20 cellular contexts compared by ENCODE assay signal in the genomic region with DNA sequence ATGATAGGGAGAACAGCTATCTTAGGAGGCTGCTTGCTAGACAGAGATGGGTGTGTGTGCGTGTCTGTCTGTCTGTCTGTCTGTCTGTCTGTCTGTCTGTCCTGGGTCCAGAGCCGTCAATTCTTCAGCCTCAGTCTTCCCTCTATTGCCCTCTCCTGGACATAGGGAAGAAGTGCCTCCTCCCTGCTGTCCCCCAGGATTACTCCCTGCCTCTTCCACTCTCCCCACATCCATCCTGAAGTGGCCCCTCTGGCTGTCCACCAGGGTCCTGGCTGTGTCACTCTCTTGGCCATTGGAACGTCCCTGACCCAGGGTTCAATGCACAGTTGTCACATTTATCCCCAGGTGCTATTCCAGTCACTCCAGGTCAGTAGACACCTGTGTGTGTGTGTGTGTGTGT. TPM values are rescaled to one million over a fixed set of nuclear protein-coding genes. Genes with fewer than 3 reads are reported as not detected.
"Had no signal": no experiment of that assay in that cellular context is flagged by ENCODE, and none has a peak within 500 bp of the region (broad histone marks: within the 10 kb centered on the region; RNA-seq: fewer than 3 reads in every experiment).

No MANE protein-coding gene starts in this region.

- ATAC-seq: stimulated activated naive CD8-positive, alpha-beta T cell treated with anti-CD3 and anti-CD28 coated beads, Interleukin-15, Interleukin-2, amounts not matched to agents 100 U/mL and 50 U/mL, for 24 hours had no signal

- H3K27me3 ChIP-seq: right atrium auricular region had no signal

- H3K36me3 ChIP-seq: prostate gland, right atrium auricular region, tibial artery, WERI-Rb-1 had no signal

- H3K27ac ChIP-seq: prostate gland, right atrium auricular region, tibial artery, WERI-Rb-1 had no signal

- H3K9me3 ChIP-seq: prostate gland had no signal

- FAIRE-seq: colon, endometrium, frontal cortex, keratinocyte had no signal

- H3K4me3 ChIP-seq: prostate gland, right atrium auricular region, tibial artery had no signal

- H3K4me1 ChIP-seq: prostate gland, right atrium auricular region, tibial artery had no signal

- DNase-seq: activated CD4-positive, alpha-beta memory T cell treated with anti-CD3 and anti-CD28 coated beads for 36 hours; activated naive CD8-positive, alpha-beta T cell treated with anti-CD3 and anti-CD28 coated beads, Interleukin-2, amount 10 ng/mL, durations not matched to agents 7 days and 5 days; naive B cell; stimulated activated naive CD8-positive, alpha-beta T cell treated with anti-CD3 and anti-CD28 coated beads, Interleukin-15, Interleukin-2, amounts not matched to agents 100 U/mL and 50 U/mL, for 24 hours; tibial artery had no signal

RNA-seq across cellular contexts. Expression of a gene that starts 10.2 kb away (rescaled TPM):
- total RNA-seq: lung microvascular endothelial cell, neural crest cell, osteoblast had no signal

RNA-seq across cellular contexts. Expression of a gene that starts 27.9 kb away (rescaled TPM):
- total RNA-seq: activated CD4-positive, alpha-beta memory T cell treated with anti-CD3 and anti-CD28 coated beads for 36 hours; lung microvascular endothelial cell; mononuclear cell; neural crest cell; T-helper 17 cell had no signal

RNA-seq across cellular contexts. Expression of a gene that starts 36.6 kb away (rescaled TPM):
- total RNA-seq: activated CD4-positive, alpha-beta memory T cell treated with anti-CD3 and anti-CD28 coated beads for 36 hours; activated naive CD8-positive, alpha-beta T cell treated with anti-CD3 and anti-CD28 coated beads, Interleukin-2, amount 10 ng/mL, durations not matched to agents 7 days and 5 days; cardiac septum; lung microvascular endothelial cell; neural crest cell; osteoblast; prostate gland; right atrium auricular region; skeletal muscle tissue had no signal
- polyA plus RNA-seq: urinary bladder had no signal

RNA-seq across cellular contexts. Expression of a gene that starts 37.4 kb away (rescaled TPM):
- total RNA-seq: activated CD4-positive, alpha-beta memory T cell treated with anti-CD3 and anti-CD28 coated beads for 36 hours; activated naive CD8-positive, alpha-beta T cell treated with anti-CD3 and anti-CD28 coated beads, Interleukin-2, amount 10 ng/mL, durations not matched to agents 7 days and 5 days; cardiac septum; frontal cortex; lung microvascular endothelial cell; mononuclear cell; neural crest cell; osteoblast; prostate gland; right atrium auricular region; skeletal muscle tissue; urinary bladder had no signal
- polyA plus RNA-seq: keratinocyte had no signal
